ENCODE assay signal across 8 cellular contexts in genomic region chr16:11052080-11052808, GRCh38.
DNase-seq lines count a peak whose midpoint lies in the region; ATAC-seq and TF ChIP-seq lines count a peak whose summit lies in the region.

No MANE protein-coding gene starts in this region.

- ATAC-seq in GM21529 (IDR thresholded peaks at IDR 0.05; ENCODE audit: unreplicated experiment): peak; percentile 82

- intact Hi-C loops in CD4-positive, alpha-beta memory T cell (cut with micrococcal nuclease): loop anchor here (2.0 kb wide), 1 partner anchor 205 kb away; the partner anchor contains the start of gene SOCS1
- intact Hi-C loops in MCF 10A (cut with micrococcal nuclease): no loop called here

- peaks cover 12% of the 10 kb centered on the region for H3K36me3 ChIP-seq in CD4-positive, alpha-beta memory T cell (ENCODE audit: insufficient read depth, low read length)

- CTCF ChIA-PET in CD4-positive, alpha-beta memory T cell (lab: Charles Lee; ENCODE audit: partially characterized antibody): interaction anchor here (0.8 to 1.8 kb wide), 3 partner anchors 36 to 203 kb away, joined by 3 to 6 read pairs (median 4); partner anchors contain the start of gene SOCS1
- CTCF ChIA-PET in MCF 10A (lab: Yijun Ruan, JAX): interaction anchor here (0.9 to 1.5 kb wide), 3 partner anchors 80 to 202 kb away, joined by 3 to 5 read pairs (median 4); no protein-coding TSS in a partner anchor

- no peaks in the 10 kb centered on the region for H3K9me3 ChIP-seq in CD4-positive, alpha-beta memory T cell (ENCODE audit: control insufficient read depth in 1 of 2, low read length in 2 of 2)

- no peak for TF ChIP-seq CTCF in MCF 10A (IDR thresholded peaks at IDR 0.05; ENCODE audit: unreplicated experiment)

- no peaks in the 10 kb centered on the region for H3K27me3 Mint-ChIP-seq in CD4-positive, alpha-beta memory T cell
- no peaks in the 10 kb centered on the region for H3K27me3 Mint-ChIP-seq in activated naive CD8-positive, alpha-beta T cell
- no peaks in the 10 kb centered on the region for H3K27me3 Mint-ChIP-seq in MCF 10A (ENCODE audit: insufficient read depth, unreplicated experiment)

- peaks cover 26 to 44% (median 32%) of the 10 kb centered on the region in 4 donors for H3K4me1 Mint-ChIP-seq in CD4-positive, alpha-beta memory T cell
- H3K4me1 Mint-ChIP-seq in activated naive CD8-positive, alpha-beta T cell (ENCODE audit: low read depth): peaks cover 57% of the 10 kb centered on the region
- H3K4me1 Mint-ChIP-seq in MCF 10A (ENCODE audit: insufficient read depth, unreplicated experiment): peaks cover 16% of the 10 kb centered on the region

- no peak overlapping the region for H3K27ac ChIP-seq in CD4-positive, alpha-beta memory T cell (ENCODE audit: low read depth, low read length)

- peak overlapping the region in 1 of 2 donors; percentile 25 for H3K4me3 ChIP-seq in CD4-positive, alpha-beta memory T cell (ENCODE audit: low read length in 2 of 2)

- no TSS peak for BruUV-seq in MCF 10A (replicated peaks; lab: Mats Ljungman, UMichigan)

- no peaks in the 10 kb centered on the region for H3K9me3 Mint-ChIP-seq in CD4-positive, alpha-beta memory T cell
- no peaks in the 10 kb centered on the region for H3K9me3 Mint-ChIP-seq in activated naive CD8-positive, alpha-beta T cell (ENCODE audit: low read depth)
- H3K9me3 Mint-ChIP-seq in MCF 10A (ENCODE audit: unreplicated experiment): no peaks in the 10 kb centered on the region

- H3K36me3 Mint-ChIP-seq in CD4-positive, alpha-beta memory T cell: peaks cover 39% of the 10 kb centered on the region in 2 donors
- H3K36me3 Mint-ChIP-seq in activated naive CD8-positive, alpha-beta T cell: peaks cover 16% of the 10 kb centered on the region
- H3K36me3 Mint-ChIP-seq in MCF 10A (ENCODE audit: insufficient read depth, unreplicated experiment): peaks cover 33% of the 10 kb centered on the region

- no peaks in the 10 kb centered on the region for H3K27me3 ChIP-seq in CD4-positive, alpha-beta memory T cell (ENCODE audit: insufficient read depth, low read length)

- peak overlapping the region in 7 of 8 donors; percentile 53 to 80 (median 70) for H3K4me3 Mint-ChIP-seq in CD4-positive, alpha-beta memory T cell
- H3K4me3 Mint-ChIP-seq in activated naive CD8-positive, alpha-beta T cell: peak overlapping the region; percentile 27
- no peak overlapping the region for H3K4me3 Mint-ChIP-seq in MCF 10A (ENCODE audit: unreplicated experiment)

- peak in 4 of 5 donors; percentile 9 to 47 (median 15) for DNase-seq in CD4-positive, alpha-beta memory T cell
- DNase-seq in NOMO-1 (lab: John Stamatoyannopoulos, UW; ENCODE audit: unreplicated experiment in 2 of 2) (peak; percentile 79 to 84), MCF 10A (ENCODE audit: unreplicated experiment) (no peak), SW480 (ENCODE audit: low spot score) (no peak), GM03348 (ENCODE audit: low spot score) (no peak)
- peak; percentile 75 to 95 for DNase-seq in stimulated activated CD8-positive, alpha-beta memory T cell treated with anti-CD3 and anti-CD28 coated beads, Interleukin-7, amount 100 ng/mL, for 48 hours (ENCODE audit: extremely low read depth in 1 of 2, low read depth in 1 of 2)

- POLR2A ChIA-PET in CD4-positive, alpha-beta memory T cell (lab: Charles Lee; ENCODE audit: partially characterized antibody): interaction anchor here (1.0 to 5.1 kb wide), 2 partner anchors 204 to 216 kb away, joined by 3 to 21 read pairs; partner anchors contain the start of genes SOCS1 and TNP2
- POLR2A ChIA-PET in MCF 10A (lab: Yijun Ruan, JAX): no interaction called here

- H3K27ac Mint-ChIP-seq in CD4-positive, alpha-beta memory T cell: peak overlapping the region; percentile 37 to 92 (median 79)
- peak overlapping the region; percentile 78 for H3K27ac Mint-ChIP-seq in activated naive CD8-positive, alpha-beta T cell
- no peak overlapping the region for H3K27ac Mint-ChIP-seq in MCF 10A (ENCODE audit: low read depth, unreplicated experiment)

- H3K4me1 ChIP-seq in CD4-positive, alpha-beta memory T cell (ENCODE audit: insufficient read depth, low read length): peaks cover 33% of the 10 kb centered on the region

Comparison
In these comparisons a context has a peak if more than half of its experiments do, and no peak if none do; other contexts are left out.
1. DNase-seq: peak in CD4-positive, alpha-beta memory T cell (4 of 5), NOMO-1 (2 of 2) and stimulated activated CD8-positive, alpha-beta memory T cell treated with anti-CD3 and anti-CD28 coated beads, Interleukin-7, amount 100 ng/mL, for 48 hours (2 of 2); none in MCF 10A (single experiment), SW480 (single experiment) and GM03348 (single experiment).